ENCODE assay signal across 1 cellular context in the genomic region with DNA sequence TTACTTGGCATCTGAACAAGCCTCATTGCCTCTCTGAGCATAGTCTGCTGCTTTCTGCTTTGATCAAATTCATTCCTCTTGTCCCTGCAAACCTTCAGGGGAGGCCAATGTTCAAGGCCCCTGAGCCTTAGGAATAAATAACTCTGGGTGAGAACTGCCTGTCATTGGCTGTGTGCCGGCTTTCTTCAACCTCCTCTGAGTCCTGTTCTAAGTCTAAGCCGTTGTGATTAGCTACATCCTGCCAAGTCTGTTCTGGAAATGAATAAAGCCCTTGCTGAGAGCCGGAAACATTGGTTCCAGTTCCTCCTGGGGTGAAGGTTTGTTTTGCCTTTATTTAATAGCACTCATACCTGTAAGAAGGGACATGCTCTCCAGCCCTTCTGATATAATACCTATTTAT.
A peak's percentile ranks its signal among the peaks of the same experiment; 100 is the strongest.
TF ChIP-seq lines count a peak whose summit lies in the region.

No MANE protein-coding gene starts in this region.

TF ChIP-seq in GM12878, 131 proteins besides CTCF, POLR2A, EP300 and RAD21 (continued from another document and continues in another):
- TF ChIP-seq BCL3 (IDR thresholded peaks at IDR 0.05; ENCODE audit: borderline replicate concordance, insufficient read depth, low read depth, low read length, poor library complexity, severe bottlenecking) (no peak), RB1 (IDR thresholded peaks at IDR 0.05; ENCODE audit: borderline replicate concordance) (no peak), TBL1XR1 (IDR thresholded peaks at IDR 0.05; ENCODE audit: low read depth, low read length) (peak; percentile 14; the same call in 1 of the 2 replicates), FOS (IDR thresholded peaks at IDR 0.05; ENCODE audit: borderline replicate concordance, extremely low read depth, insufficient read length) (no peak), SPI1 (IDR thresholded peaks at IDR 0.05; ENCODE audit: borderline replicate concordance, insufficient read depth, low read depth, low read length) (peak; percentile 91), PML (IDR thresholded peaks at IDR 0.05; ENCODE audit: low read length) (no peak; the same call in 1 of the 2 replicates), WRNIP1 (IDR thresholded peaks at IDR 0.05; ENCODE audit: borderline replicate concordance, low read depth, low read length) (no peak), TARDBP (IDR thresholded peaks at IDR 0.05; ENCODE audit: borderline replicate concordance) (no peak), SUPT20H (IDR thresholded peaks at IDR 0.05; ENCODE audit: borderline replicate concordance, control insufficient read depth, low read depth, low read length) (no peak), KAT2A (conservative IDR thresholded peaks at IDR 0.05; ENCODE audit: control insufficient read depth, low read depth, low read length) (no peak), FOXK2 (IDR thresholded peaks at IDR 0.05) (no peak), CBX5 (IDR thresholded peaks at IDR 0.05; ENCODE audit: low read depth) (0 out of 2 replicates have a peak, but pooled peaks have one; percentile 22), PAX5 (IDR thresholded peaks at IDR 0.05; ENCODE audit: borderline replicate concordance, low read depth, low read length) (no peak), POLR2AphosphoS5 (IDR thresholded peaks at IDR 0.05; ENCODE audit: low read length) (no peak), E4F1 (IDR thresholded peaks at IDR 0.05; ENCODE audit: borderline replicate concordance, partially characterized antibody) (no peak), BCL11A (IDR thresholded peaks at IDR 0.05; ENCODE audit: low read depth, low read length) (peak; percentile 69; the same call in 1 of the 2 replicates), ZBTB4 (CRISPR knock-in tag; IDR thresholded peaks at IDR 0.05) (no peak), SRF (IDR thresholded peaks at IDR 0.05; ENCODE audit: low read depth in 2 of 2, low read length in 2 of 2) (no peak), MLLT1 (IDR thresholded peaks at IDR 0.05) (no peak), IKZF1 (conservative IDR thresholded peaks at IDR 0.05) (peak; percentile 53; the same call in 1 of the 2 replicates), USF2 (IDR thresholded peaks at IDR 0.05; ENCODE audit: borderline replicate concordance, low read depth, low read length) (no peak), CBFB (IDR thresholded peaks at IDR 0.05; ENCODE audit: low read depth) (no peak), PAX8 (IDR thresholded peaks at IDR 0.05) (no peak), SMAD5 (IDR thresholded peaks at IDR 0.05; ENCODE audit: low read depth) (no peak), MTA3 (IDR thresholded peaks at IDR 0.05; ENCODE audit: borderline replicate concordance, low read length) (no peak), JUNB (IDR thresholded peaks at IDR 0.05) (peak; percentile 73), RBBP5 (conservative IDR thresholded peaks at IDR 0.05) (no peak), POU2F2 (IDR thresholded peaks at IDR 0.05; ENCODE audit: borderline replicate concordance, low read depth, low read length) (peak; percentile 28; the same call in 1 of the 3 replicates), ATF7 (IDR thresholded peaks at IDR 0.05; ENCODE audit: low read depth) (no peak; the same call in 1 of the 2 replicates), ZBED1 (IDR thresholded peaks at IDR 0.05; ENCODE audit: borderline replicate concordance) (no peak)
- TF ChIP-seq, protein P1, sequence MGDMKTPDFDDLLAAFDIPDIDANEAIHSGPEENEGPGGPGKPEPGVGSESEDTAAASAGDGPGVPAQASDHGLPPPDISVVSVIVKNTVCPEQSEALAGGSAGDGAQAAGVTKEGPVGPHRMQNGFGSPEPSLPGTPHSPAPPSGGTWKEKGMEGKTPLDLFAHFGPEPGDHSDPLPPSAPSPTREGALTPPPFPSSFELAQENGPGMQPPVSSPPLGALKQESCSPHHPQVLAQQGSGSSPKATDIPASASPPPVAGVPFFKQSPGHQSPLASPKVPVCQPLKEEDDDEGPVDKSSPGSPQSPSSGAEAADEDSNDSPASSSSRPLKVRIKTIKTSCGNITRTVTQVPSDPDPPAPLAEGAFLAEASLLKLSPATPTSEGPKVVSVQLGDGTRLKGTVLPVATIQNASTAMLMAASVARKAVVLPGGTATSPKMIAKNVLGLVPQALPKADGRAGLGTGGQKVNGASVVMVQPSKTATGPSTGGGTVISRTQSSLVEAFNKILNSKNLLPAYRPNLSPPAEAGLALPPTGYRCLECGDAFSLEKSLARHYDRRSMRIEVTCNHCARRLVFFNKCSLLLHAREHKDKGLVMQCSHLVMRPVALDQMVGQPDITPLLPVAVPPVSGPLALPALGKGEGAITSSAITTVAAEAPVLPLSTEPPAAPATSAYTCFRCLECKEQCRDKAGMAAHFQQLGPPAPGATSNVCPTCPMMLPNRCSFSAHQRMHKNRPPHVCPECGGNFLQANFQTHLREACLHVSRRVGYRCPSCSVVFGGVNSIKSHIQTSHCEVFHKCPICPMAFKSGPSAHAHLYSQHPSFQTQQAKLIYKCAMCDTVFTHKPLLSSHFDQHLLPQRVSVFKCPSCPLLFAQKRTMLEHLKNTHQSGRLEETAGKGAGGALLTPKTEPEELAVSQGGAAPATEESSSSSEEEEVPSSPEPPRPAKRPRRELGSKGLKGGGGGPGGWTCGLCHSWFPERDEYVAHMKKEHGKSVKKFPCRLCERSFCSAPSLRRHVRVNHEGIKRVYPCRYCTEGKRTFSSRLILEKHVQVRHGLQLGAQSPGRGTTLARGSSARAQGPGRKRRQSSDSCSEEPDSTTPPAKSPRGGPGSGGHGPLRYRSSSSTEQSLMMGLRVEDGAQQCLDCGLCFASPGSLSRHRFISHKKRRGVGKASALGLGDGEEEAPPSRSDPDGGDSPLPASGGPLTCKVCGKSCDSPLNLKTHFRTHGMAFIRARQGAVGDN (IDR thresholded peaks at IDR 0.05), result no peak
- TF ChIP-seq, protein P2, sequence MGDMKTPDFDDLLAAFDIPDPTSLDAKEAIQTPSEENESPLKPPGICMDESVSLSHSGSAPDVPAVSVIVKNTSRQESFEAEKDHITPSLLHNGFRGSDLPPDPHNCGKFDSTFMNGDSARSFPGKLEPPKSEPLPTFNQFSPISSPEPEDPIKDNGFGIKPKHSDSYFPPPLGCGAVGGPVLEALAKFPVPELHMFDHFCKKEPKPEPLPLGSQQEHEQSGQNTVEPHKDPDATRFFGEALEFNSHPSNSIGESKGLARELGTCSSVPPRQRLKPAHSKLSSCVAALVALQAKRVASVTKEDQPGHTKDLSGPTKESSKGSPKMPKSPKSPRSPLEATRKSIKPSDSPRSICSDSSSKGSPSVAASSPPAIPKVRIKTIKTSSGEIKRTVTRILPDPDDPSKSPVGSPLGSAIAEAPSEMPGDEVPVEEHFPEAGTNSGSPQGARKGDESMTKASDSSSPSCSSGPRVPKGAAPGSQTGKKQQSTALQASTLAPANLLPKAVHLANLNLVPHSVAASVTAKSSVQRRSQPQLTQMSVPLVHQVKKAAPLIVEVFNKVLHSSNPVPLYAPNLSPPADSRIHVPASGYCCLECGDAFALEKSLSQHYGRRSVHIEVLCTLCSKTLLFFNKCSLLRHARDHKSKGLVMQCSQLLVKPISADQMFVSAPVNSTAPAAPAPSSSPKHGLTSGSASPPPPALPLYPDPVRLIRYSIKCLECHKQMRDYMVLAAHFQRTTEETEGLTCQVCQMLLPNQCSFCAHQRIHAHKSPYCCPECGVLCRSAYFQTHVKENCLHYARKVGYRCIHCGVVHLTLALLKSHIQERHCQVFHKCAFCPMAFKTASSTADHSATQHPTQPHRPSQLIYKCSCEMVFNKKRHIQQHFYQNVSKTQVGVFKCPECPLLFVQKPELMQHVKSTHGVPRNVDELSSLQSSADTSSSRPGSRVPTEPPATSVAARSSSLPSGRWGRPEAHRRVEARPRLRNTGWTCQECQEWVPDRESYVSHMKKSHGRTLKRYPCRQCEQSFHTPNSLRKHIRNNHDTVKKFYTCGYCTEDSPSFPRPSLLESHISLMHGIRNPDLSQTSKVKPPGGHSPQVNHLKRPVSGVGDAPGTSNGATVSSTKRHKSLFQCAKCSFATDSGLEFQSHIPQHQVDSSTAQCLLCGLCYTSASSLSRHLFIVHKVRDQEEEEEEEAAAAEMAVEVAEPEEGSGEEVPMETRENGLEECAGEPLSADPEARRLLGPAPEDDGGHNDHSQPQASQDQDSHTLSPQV (IDR thresholded peaks at IDR 0.05), result no peak
- TF ChIP-seq, protein P3, sequence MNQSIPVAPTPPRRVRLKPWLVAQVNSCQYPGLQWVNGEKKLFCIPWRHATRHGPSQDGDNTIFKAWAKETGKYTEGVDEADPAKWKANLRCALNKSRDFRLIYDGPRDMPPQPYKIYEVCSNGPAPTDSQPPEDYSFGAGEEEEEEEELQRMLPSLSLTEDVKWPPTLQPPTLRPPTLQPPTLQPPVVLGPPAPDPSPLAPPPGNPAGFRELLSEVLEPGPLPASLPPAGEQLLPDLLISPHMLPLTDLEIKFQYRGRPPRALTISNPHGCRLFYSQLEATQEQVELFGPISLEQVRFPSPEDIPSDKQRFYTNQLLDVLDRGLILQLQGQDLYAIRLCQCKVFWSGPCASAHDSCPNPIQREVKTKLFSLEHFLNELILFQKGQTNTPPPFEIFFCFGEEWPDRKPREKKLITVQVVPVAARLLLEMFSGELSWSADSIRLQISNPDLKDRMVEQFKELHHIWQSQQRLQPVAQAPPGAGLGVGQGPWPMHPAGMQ (IDR thresholded peaks at IDR 0.05; ENCODE audit: borderline replicate concordance), result no peak
- TF ChIP-seq, protein P4, sequence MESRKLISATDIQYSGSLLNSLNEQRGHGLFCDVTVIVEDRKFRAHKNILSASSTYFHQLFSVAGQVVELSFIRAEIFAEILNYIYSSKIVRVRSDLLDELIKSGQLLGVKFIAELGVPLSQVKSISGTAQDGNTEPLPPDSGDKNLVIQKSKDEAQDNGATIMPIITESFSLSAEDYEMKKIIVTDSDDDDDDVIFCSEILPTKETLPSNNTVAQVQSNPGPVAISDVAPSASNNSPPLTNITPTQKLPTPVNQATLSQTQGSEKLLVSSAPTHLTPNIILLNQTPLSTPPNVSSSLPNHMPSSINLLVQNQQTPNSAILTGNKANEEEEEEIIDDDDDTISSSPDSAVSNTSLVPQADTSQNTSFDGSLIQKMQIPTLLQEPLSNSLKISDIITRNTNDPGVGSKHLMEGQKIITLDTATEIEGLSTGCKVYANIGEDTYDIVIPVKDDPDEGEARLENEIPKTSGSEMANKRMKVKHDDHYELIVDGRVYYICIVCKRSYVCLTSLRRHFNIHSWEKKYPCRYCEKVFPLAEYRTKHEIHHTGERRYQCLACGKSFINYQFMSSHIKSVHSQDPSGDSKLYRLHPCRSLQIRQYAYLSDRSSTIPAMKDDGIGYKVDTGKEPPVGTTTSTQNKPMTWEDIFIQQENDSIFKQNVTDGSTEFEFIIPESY (IDR thresholded peaks at IDR 0.05), result no peak
